3 cellular contexts compared by ENCODE assay signal in the genomic region with DNA sequence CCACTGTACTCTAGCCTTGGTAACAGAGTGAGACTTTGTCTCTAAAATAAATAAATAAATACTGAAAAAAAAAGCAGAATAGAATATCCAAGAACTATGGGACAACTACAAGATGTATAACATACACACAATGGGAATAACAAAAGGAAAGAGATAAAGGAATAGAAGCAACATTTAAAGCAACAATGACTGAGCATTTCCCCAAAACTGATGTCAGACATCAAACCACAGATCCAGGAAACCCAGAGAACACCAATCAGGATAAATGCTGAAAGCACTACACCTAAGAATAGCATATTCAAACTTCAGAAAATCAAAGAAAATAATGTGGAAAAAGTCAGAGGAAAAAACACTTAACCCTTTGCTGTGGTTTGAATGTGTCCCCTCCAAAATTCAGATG.
"Had no signal": no experiment of that assay in that cellular context is flagged by ENCODE, and none has a peak within 500 bp of the region (broad histone marks: within the 10 kb centered on the region; RNA-seq: fewer than 3 reads in every experiment).

No MANE protein-coding gene starts in this region.

- DNase-seq: GDM1, GF-D8 had no signal

- H3K4me3 ChIP-seq: GM12878 had no signal
